Comparison of ENCODE assay signal across 8 cellular contexts in the genomic region with DNA sequence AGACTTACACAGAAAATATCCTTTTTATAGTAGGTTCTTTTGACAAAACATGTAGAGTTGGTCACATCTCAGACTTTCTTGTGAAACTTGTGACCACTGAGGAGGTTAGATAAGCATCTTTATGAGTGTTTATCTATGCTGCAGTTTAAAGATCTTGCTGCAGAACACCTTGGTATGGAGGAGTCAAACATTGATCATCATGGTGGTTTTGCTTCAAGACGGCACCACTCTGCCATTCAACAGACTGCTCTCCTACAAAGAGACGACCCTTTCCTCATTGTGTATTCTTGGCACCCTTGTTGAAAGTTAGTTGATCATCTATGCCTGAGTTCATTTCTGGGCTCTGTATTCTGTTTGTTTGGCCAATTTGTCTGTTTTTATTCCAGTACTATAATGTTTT. TPM values are rescaled to one million over a fixed set of nuclear protein-coding genes. Genes with fewer than 3 reads are reported as not detected.
DNase-seq lines count a peak whose midpoint lies in the region; ATAC-seq, FAIRE-seq and TF ChIP-seq lines count a peak whose summit lies in the region.
"Not testable (repeated sequence)": the region's sequence is repeated elsewhere in the genome, so short reads cannot be mapped to it uniquely, and the experiment has no call there.
"Had no signal": no experiment of that assay in that cellular context is flagged by ENCODE, and none has a peak within 500 bp of the region (broad histone marks: within the 10 kb centered on the region; RNA-seq: fewer than 3 reads in every experiment).

No MANE protein-coding gene starts in this region.

- H3K9me3 ChIP-seq in A549; Panc1 (ENCODE audit: control insufficient read depth, insufficient read depth, low read depth, low read length); H1 (ENCODE audit: insufficient read depth in 2 of 2, low read depth in 1 of 2, low read length in 1 of 2); osteoblast (ENCODE audit: low read depth, low read length): not testable (repeated sequence)

- not testable (repeated sequence) for H3K23me2 ChIP-seq in H1 (ENCODE audit: low read depth, low read length)

- TF ChIP-seq EP300 in A549 (IDR thresholded peaks at IDR 0.05); H1 (IDR thresholded peaks at IDR 0.05; ENCODE audit: borderline replicate concordance in 1 of 2, low read depth in 2 of 2, low read length in 2 of 2): not testable (repeated sequence)

- not testable (repeated sequence) for H4K91ac ChIP-seq in H1 (replicated peaks; ENCODE audit: insufficient read length, low read length)

- peaks cover 14% of the 10 kb centered on the region for H3K36me3 Mint-ChIP-seq in HFFc6 (ENCODE audit: low read depth)

- H3K4me1 Mint-ChIP-seq in HFFc6 (ENCODE audit: low read depth), result peaks cover 29% of the 10 kb centered on the region

- DNase-seq in A549 (ENCODE audit: low read depth in 1 of 2, low spot score in 1 of 2); HFFc6; Panc1 (ENCODE audit: low read depth, low spot score); H1 (ENCODE audit: low read depth in 1 of 2, low spot score in 2 of 2); osteoblast (ENCODE audit: insufficient read length, low spot score, missing footprints): not testable (repeated sequence)
- DNase-seq in M059J (ENCODE audit: low read depth), result peak; percentile 46

- POLR2A ChIA-PET in A549 (lab: Yijun Ruan, JAX); Panc1 (lab: Charles Lee); H1 (lab: Charles Lee; ENCODE audit: partially characterized antibody): not testable (repeated sequence)

- H2BK12ac ChIP-seq in H1 (ENCODE audit: low read depth, low read length), result not testable (repeated sequence)

- not testable (repeated sequence) for H2AFZ ChIP-seq in H1 (ENCODE audit: low read length); osteoblast (ENCODE audit: low read length)

- not testable (repeated sequence) for H3K27ac ChIP-seq in A549; H1 (ENCODE audit: low read depth, low read length)
- H3K27ac ChIP-seq in Panc1 (ENCODE audit: low read length) (peak overlapping the region; percentile 52; the same call in 1 of the 2 replicates), VCaP (peak overlapping the region; percentile 74), osteoblast (ENCODE audit: low read depth, low read length) (peak overlapping the region; percentile 96)

- H3K9me3 Mint-ChIP-seq in HFFc6, result not testable (repeated sequence)

- H2BK20ac ChIP-seq in H1 (ENCODE audit: low read length), result not testable (repeated sequence)

- H4K20me1 ChIP-seq in H1 (replicated peaks in 1 of 2; ENCODE audit: control insufficient read depth in 1 of 2, insufficient read depth in 2 of 2, low read length in 2 of 2) (peaks cover 6 to 26% of the 10 kb centered on the region in 2 experiments), osteoblast (ENCODE audit: insufficient read depth, low read length) (peaks cover 21% of the 10 kb centered on the region)

- H4K5ac ChIP-seq in H1 (ENCODE audit: insufficient read length, low read depth, low read length), result not testable (repeated sequence)

- not testable (repeated sequence) for BruUV-seq in Panc1 (replicated peaks; lab: Mats Ljungman, UMichigan)

- H3K4ac ChIP-seq in H1 (replicated peaks; ENCODE audit: insufficient read length, low read depth, low read length), result not testable (repeated sequence)

- H2AK5ac ChIP-seq in H1 (ENCODE audit: low read depth, low read length), result not testable (repeated sequence)

- peaks cover 27% of the 10 kb centered on the region for H3K79me1 ChIP-seq in H1 (ENCODE audit: low read depth, low read length)

- in situ Hi-C loops in Panc1 (cut with HindIII; ENCODE audit: low pct_unique_long_range_greater_than_20kb, low sequenced_read_pairs), result not testable (repeated sequence)

- H3K27me3 Mint-ChIP-seq in HFFc6 (ENCODE audit: insufficient read depth), result not testable (repeated sequence)

- not testable (repeated sequence) for H4K8ac ChIP-seq in H1 (ENCODE audit: extremely low read depth, insufficient read depth, low read length)

- not testable (repeated sequence) for H3K4me2 ChIP-seq in A549; H1 (ENCODE audit: insufficient read depth in 1 of 2, low read depth in 2 of 2, low read length in 2 of 2); osteoblast (ENCODE audit: insufficient read depth, low read length)

- not testable (repeated sequence) for TF ChIP-seq CTCF in A549 (IDR thresholded peaks at IDR 0.05); HFFc6 (IDR thresholded peaks at IDR 0.05); Panc1 (IDR thresholded peaks at IDR 0.05); VCaP (conservative IDR thresholded peaks at IDR 0.05); H1 (IDR thresholded peaks at IDR 0.05; ENCODE audit: control extremely low read depth in 1 of 3, insufficient read depth in 1 of 3, low read depth in 1 of 3, low read length in 3 of 3); osteoblast (IDR thresholded peaks at IDR 0.05; ENCODE audit: extremely low read depth, low read depth, low read length)

- not testable (repeated sequence) for H2BK5ac ChIP-seq in H1 (ENCODE audit: low read depth, low read length)

- H3K79me2 ChIP-seq in H1 (ENCODE audit: control insufficient read depth in 1 of 2, insufficient read depth in 2 of 2, low read length in 2 of 2) (peaks cover 18 to 71% of the 10 kb centered on the region in 2 experiments), osteoblast (ENCODE audit: insufficient read depth, low read length) (peaks cover 69% of the 10 kb centered on the region)

- H3K4me1 ChIP-seq in A549, result peaks cover 14% of the 10 kb centered on the region
- peaks cover 46% of the 10 kb centered on the region for H3K4me1 ChIP-seq in Panc1 (ENCODE audit: control insufficient read depth, insufficient read depth, low read length)
- H3K4me1 ChIP-seq in H1 (replicated peaks in 1 of 4; ENCODE audit: control insufficient read depth in 3 of 4, insufficient read depth in 4 of 4, low read length in 3 of 4), result peaks cover 6 to 22% (median 11%) of the 10 kb centered on the region in 4 experiments
- peaks cover 35% of the 10 kb centered on the region for H3K4me1 ChIP-seq in osteoblast (ENCODE audit: insufficient read depth, low read length)

- not testable (repeated sequence) for H3K36me3 ChIP-seq in Panc1 (ENCODE audit: control insufficient read depth, insufficient read depth, low read length); H1 (ENCODE audit: control insufficient read depth in 2 of 4, insufficient read depth in 4 of 4, low read length in 3 of 4); osteoblast (ENCODE audit: insufficient read depth, low read length)

- H3K9ac ChIP-seq in H1 (replicated peaks in 1 of 4; ENCODE audit: extremely low read depth in 1 of 4, low read depth in 3 of 4, low read length in 3 of 4), result not testable (repeated sequence)

- not testable (repeated sequence) for H3K14ac ChIP-seq in H1 (ENCODE audit: insufficient read length)

- not testable (repeated sequence) for H3K23ac ChIP-seq in H1 (ENCODE audit: insufficient read length)

- 45% methylated on average over 2 of the region's 2 CpGs for WGBS in A549 (ENCODE audit: missing lambda C conversion rate)
- WGBS in H1 (ENCODE audit: extremely low coverage in 1 of 2, insufficient coverage in 1 of 2, insufficient read length in 1 of 2, insufficient replicate concordance in 2 of 2, low coverage in 1 of 2, low lambda C conversion rate in 2 of 2, missing lambda C conversion rate in 1 of 2), 2 experiments, result 86% methylated on average over 2 of the region's 2 CpGs; no CpG with 5 or more reads in 1 of the 2 experiments

- H3K27ac Mint-ChIP-seq in HFFc6, result peak overlapping the region; percentile 40

- ATAC-seq in A549, Panc1: not testable (repeated sequence)

- intact Hi-C loops in Panc1 (cut with micrococcal nuclease; ENCODE audit: unreplicated experiment), result not testable (repeated sequence)

- H2BK15ac ChIP-seq in H1 (ENCODE audit: low read length), result not testable (repeated sequence)

- H2BK120ac ChIP-seq in H1 (replicated peaks; ENCODE audit: low read depth, low read length), result not testable (repeated sequence)

- H3K27me3 ChIP-seq in Panc1 (ENCODE audit: control insufficient read depth, insufficient read depth, low read length); H1 (replicated peaks in 1 of 4; ENCODE audit: control insufficient read depth in 3 of 4, extremely low read depth in 1 of 4, insufficient read depth in 3 of 4, low read length in 3 of 4); osteoblast (ENCODE audit: insufficient read depth, low read length): not testable (repeated sequence)

- TF ChIP-seq POLR2A in A549 (IDR thresholded peaks at IDR 0.05; ENCODE audit: low read length); H1 (IDR thresholded peaks at IDR 0.05; ENCODE audit: control extremely low read depth in 1 of 2, low read depth in 2 of 2, low read length in 2 of 2): not testable (repeated sequence)

- H3K18ac ChIP-seq in H1 (ENCODE audit: extremely low read depth, low read length), result not testable (repeated sequence)

- not testable (repeated sequence) for TF ChIP-seq RAD21 in A549 (conservative IDR thresholded peaks at IDR 0.05 in 1 of 2, IDR thresholded peaks at IDR 0.05 in 1 of 2); H1 (IDR thresholded peaks at IDR 0.05 in 1 of 2, conservative IDR thresholded peaks at IDR 0.05 in 1 of 2; ENCODE audit: low read depth in 2 of 2, low read length in 2 of 2)

- H3K56ac ChIP-seq in H1 (replicated peaks; ENCODE audit: insufficient read length, low read depth, low read length), result not testable (repeated sequence)

- FAIRE-seq in A549 (lab: Jason Lieb, UNC), result peak; percentile 78
- FAIRE-seq in H1 (lab: Jason Lieb, UNC), result peak; percentile 66

- not testable (repeated sequence) for H3K4me3 Mint-ChIP-seq in HFFc6

- CTCF ChIA-PET in A549 (lab: Yijun Ruan, JAX), result interaction anchor here (1.5 kb wide), 1 partner anchor 26 kb away, joined by 4 read pairs; no protein-coding TSS in a partner anchor
- CTCF ChIA-PET in Panc1 (lab: Charles Lee); H1 (lab: Charles Lee; ENCODE audit: partially characterized antibody): not testable (repeated sequence)

- H3K4me3 ChIP-seq in A549; Panc1 (ENCODE audit: low read depth in 2 of 2, low read length in 2 of 2); H1 (ENCODE audit: extremely low read depth in 1 of 4, insufficient read depth in 2 of 4, low read depth in 3 of 4, low read length in 4 of 4); osteoblast (ENCODE audit: insufficient read depth, low read length): not testable (repeated sequence)

RNA-seq across cellular contexts. Expression of a gene that starts 20.0 kb away (rescaled TPM):
- polyA plus RNA-seq in A549 (2011; rRNA removed) (3.7 and 5.3 TPM in 2 replicates), A549 (2017; fragmentation: RNase III; extraction: RNeasy Plus Mini Kit Qiagen cat#74134 plus additional on column Dnase treatment) (5.5 to 8.9 TPM (median 7.3 TPM) in 3 replicates), H1 (2011; rRNA removed) (104 and 204 TPM in 2 replicates)
- polyA plus RNA-seq in A549 (2012; cell fraction: cytosol; rRNA removed), result 3.5 and 3.6 TPM in 2 replicates
- 13.1 and 14.0 TPM in 2 replicates for polyA plus RNA-seq in A549 (2012; cell fraction: nucleus; rRNA removed)
- polyA minus RNA-seq in A549 (2011; rRNA and poly(A)+ RNA removed), result 3.3 and 4.9 TPM in 2 replicates
- total RNA-seq in HFFc6 (2021; fragmentation: NEBNext Ultra II Directional; extraction: Animal tissue kit (Norgen Biotek cat#: 25700)), result 100 to 1,000 TPM; 283 to 403 (median 323) TPM
- 94.5 and 115 TPM in 2 replicates for total RNA-seq in M059J (2014; rRNA removed; shearing (Covaris generic))
- total RNA-seq in Panc1 (2021; ENCODE audit: unreplicated experiment) (2.5 TPM), osteoblast (307 and 324 TPM in 2 replicates)
- 4.5 TPM for polyA plus RNA-seq in Panc1 (2012; ENCODE audit: insufficient read length)
- total RNA-seq in H1 (2021; fragmentation: NEBNext Ultra II Directional; extraction: Animal tissue kit (Norgen Biotek cat#: 25700)), result 131 and 141 TPM in 2 replicates
- 80.0 TPM for polyA plus RNA-seq in H1 (2011; cell fraction: cytosol; rRNA removed)
- 206 TPM for polyA plus RNA-seq in H1 (2011; cell fraction: nucleus; rRNA removed)
- polyA plus RNA-seq in H1 (2012, experiment 1 of 2), result 74.0 to 91.4 TPM (median 80.3 TPM) in 4 replicates
- polyA plus RNA-seq in H1 (2012, experiment 2 of 2), result 31.1 TPM
- polyA plus RNA-seq in H1 (2013, experiment 1 of 2), result 208 TPM
- polyA plus RNA-seq in H1 (2013, experiment 2 of 2), result 187 TPM
- polyA minus RNA-seq in H1 (2011; rRNA and poly(A)+ RNA removed), result 68.1 and 71.5 TPM in 2 replicates
- 54.3 TPM for polyA minus RNA-seq in H1 (2011; cell fraction: cytosol; rRNA and poly(A)+ RNA removed)
- 58.5 TPM for polyA minus RNA-seq in H1 (2011; cell fraction: nucleus; rRNA and poly(A)+ RNA removed)
- total RNA-seq: Calu3 had no signal

Comparison
In these comparisons a context has a peak if more than half of its experiments do, and no peak if none do; other contexts are left out.
1. RNA of a gene that starts 20.0 kb away (total RNA-seq): 283 to 403 TPM in HFFc6, 307 to 324 TPM in osteoblast, 131 to 141 TPM in H1 and 94.5 to 115 TPM in M059J; 2.5 TPM in Panc1 (single experiment); every median in the first group is over 10 times any median in the second.